In the genomic region with DNA sequence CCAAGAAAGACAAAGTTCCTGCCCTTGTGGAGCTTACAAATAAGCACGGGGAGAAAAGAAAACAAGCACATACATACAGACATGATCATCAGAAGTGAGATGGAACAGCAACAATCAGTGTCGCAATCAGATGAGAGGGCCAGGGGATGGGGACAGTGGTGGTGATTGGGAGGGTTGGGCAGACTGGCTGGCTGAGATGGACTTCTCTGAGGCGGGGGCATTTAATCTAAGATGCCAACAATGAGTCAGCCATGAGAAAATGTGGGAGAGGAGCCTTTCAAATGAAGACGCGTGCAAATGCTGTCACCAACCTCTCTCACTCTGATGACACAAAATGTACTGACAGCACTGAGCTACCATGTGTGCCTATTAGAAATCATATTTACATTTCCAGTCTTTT, we compare ENCODE assay signal across 23 cellular contexts.
A peak's percentile ranks its signal among the peaks of the same experiment; 100 is the strongest.
DNase-seq lines count a peak whose midpoint lies in the region; ATAC-seq, FAIRE-seq and TF ChIP-seq lines count a peak whose summit lies in the region.
"Had no signal": no experiment of that assay in that cellular context is flagged by ENCODE, and none has a peak within 500 bp of the region (broad histone marks: within the 10 kb centered on the region; RNA-seq: fewer than 3 reads in every experiment).

No MANE protein-coding gene starts in this region.

- TF ChIP-seq CTCF in A549 (IDR thresholded peaks at IDR 0.05) (no peak), fibroblast of mammary gland (conservative IDR thresholded peaks at IDR 0.05; ENCODE audit: control insufficient read depth, insufficient read depth, low read depth, low read length) (no peak)

- POLR2A ChIA-PET in A549 (lab: Yijun Ruan, JAX), result interaction anchor here (1.0 kb wide), 1 partner anchor 121 kb away, joined by 3 read pairs; a partner anchor contains a TSS

- ATAC-seq in A549 (no peak), left colon (no peak)
- ATAC-seq in stimulated activated naive CD8-positive, alpha-beta T cell treated with anti-CD3 and anti-CD28 coated beads, Interleukin-15, amount 100 ng/mL, for 72 hours, result no peak
- ATAC-seq: activated naive CD8-positive, alpha-beta T cell treated with anti-CD3 and anti-CD28 coated beads, Interleukin-2, amount 50 U/mL, for 24 hours; natural killer cell; sciatic nerve had no signal

- no peaks in the 10 kb centered on the region for H3K4me1 Mint-ChIP-seq in stimulated activated naive CD8-positive, alpha-beta T cell treated with anti-CD3 and anti-CD28 coated beads, Interleukin-15, amount 100 ng/mL, for 72 hours
- H3K4me1 Mint-ChIP-seq: activated CD4-positive, alpha-beta T cell treated with anti-CD3 and anti-CD28 coated beads, Interleukin-2, amount 10 ng/mL, durations not matched to agents 24 days and 14 days; activated naive CD8-positive, alpha-beta T cell treated with anti-CD3 and anti-CD28 coated beads, Interleukin-2, amount 50 U/mL, for 24 hours had no signal

- 74% methylated on average over 5 of the region's 5 CpGs for WGBS in A549 (ENCODE audit: missing lambda C conversion rate)

- H3K27me3 ChIP-seq in adipocyte (replicated peaks; ENCODE audit: control insufficient read depth, insufficient read depth, low read length), result no peaks in the 10 kb centered on the region
- H3K27me3 ChIP-seq: testis had no signal

- no peaks in the 10 kb centered on the region for H3K36me3 ChIP-seq in adipocyte (ENCODE audit: control insufficient read depth, insufficient read depth, low read length, severe bottlenecking)

- no peak for FAIRE-seq in A549 (lab: Jason Lieb, UNC)
- FAIRE-seq: endothelial cell of umbilical vein, GM12892 had no signal

- H3K9me3 Mint-ChIP-seq in stimulated activated naive CD8-positive, alpha-beta T cell treated with anti-CD3 and anti-CD28 coated beads, Interleukin-15, amount 100 ng/mL, for 72 hours, result no peaks in the 10 kb centered on the region
- H3K9me3 Mint-ChIP-seq: activated CD4-positive, alpha-beta T cell treated with anti-CD3 and anti-CD28 coated beads, Interleukin-2, amount 10 ng/mL, durations not matched to agents 24 days and 14 days; activated naive CD8-positive, alpha-beta T cell treated with anti-CD3 and anti-CD28 coated beads, Interleukin-2, amount 50 U/mL, for 24 hours; CD4-positive, alpha-beta T cell; natural killer cell; T-helper 1 cell treated with Interleukin-12 subunit alpha and Interleukin-12 subunit beta and Interleukin-4 antibody, amounts not matched to agents 30 μg/mL and 1 μg/mL, for 36 hours had no signal

- TF ChIP-seq POLR2A in A549 (IDR thresholded peaks at IDR 0.05; ENCODE audit: low read length), result no peak

- H3K9me3 ChIP-seq in A549 (no peaks in the 10 kb centered on the region), adipocyte (ENCODE audit: control insufficient read depth, low read length) (no peaks in the 10 kb centered on the region)
- H3K9me3 ChIP-seq: testis had no signal

- TF ChIP-seq RAD21 in A549 (conservative IDR thresholded peaks at IDR 0.05 in 1 of 2, IDR thresholded peaks at IDR 0.05 in 1 of 2), result no peak

- no peak overlapping the region for H3K9ac ChIP-seq in adipocyte (ENCODE audit: low read length)

- H3K4me3 ChIP-seq in A549, result no peak overlapping the region
- no peak overlapping the region for H3K4me3 ChIP-seq in adipocyte (ENCODE audit: low read length)
- no peak overlapping the region for H3K4me3 ChIP-seq in fibroblast of mammary gland (ENCODE audit: control insufficient read depth, low read depth, low read length)
- H3K4me3 ChIP-seq: testis had no signal

- no peak for TF ChIP-seq EP300 in A549 (IDR thresholded peaks at IDR 0.05)

- no peak overlapping the region for H3K4me2 ChIP-seq in A549

- no peak overlapping the region for H3K4me3 Mint-ChIP-seq in stimulated activated naive CD8-positive, alpha-beta T cell treated with anti-CD3 and anti-CD28 coated beads, Interleukin-15, amount 100 ng/mL, for 72 hours
- H3K4me3 Mint-ChIP-seq: activated CD4-positive, alpha-beta T cell treated with anti-CD3 and anti-CD28 coated beads, Interleukin-2, amount 10 ng/mL, durations not matched to agents 24 days and 14 days; activated naive CD8-positive, alpha-beta T cell treated with anti-CD3 and anti-CD28 coated beads, Interleukin-2, amount 50 U/mL, for 24 hours; CD4-positive, alpha-beta T cell; natural killer cell; T-helper 1 cell treated with Interleukin-12 subunit alpha and Interleukin-12 subunit beta and Interleukin-4 antibody, amounts not matched to agents 30 μg/mL and 1 μg/mL, for 36 hours had no signal

- H3K4me1 ChIP-seq in A549 (peaks cover 39% of the 10 kb centered on the region), adipocyte (ENCODE audit: control insufficient read depth, insufficient read depth, low read length) (peaks cover 44% of the 10 kb centered on the region)
- H3K4me1 ChIP-seq: testis had no signal

- H3K27me3 Mint-ChIP-seq in stimulated activated naive CD8-positive, alpha-beta T cell treated with anti-CD3 and anti-CD28 coated beads, Interleukin-15, amount 100 ng/mL, for 72 hours, result no peaks in the 10 kb centered on the region
- H3K27me3 Mint-ChIP-seq: activated CD4-positive, alpha-beta T cell treated with anti-CD3 and anti-CD28 coated beads, Interleukin-2, amount 10 ng/mL, durations not matched to agents 24 days and 14 days; activated naive CD8-positive, alpha-beta T cell treated with anti-CD3 and anti-CD28 coated beads, Interleukin-2, amount 50 U/mL, for 24 hours; CD4-positive, alpha-beta T cell had no signal

- peak overlapping the region in 1 of 2 experiments; percentile 60; a peak in 2 of 6 replicates for H3K27ac ChIP-seq in A549
- H3K27ac ChIP-seq: testis had no signal

- CTCF ChIA-PET in A549 (lab: Yijun Ruan, JAX), result interaction anchor here (0.7 to 2.0 kb wide), 2 partner anchors 37 to 82 kb away, joined by 3 to 5 read pairs; no protein-coding TSS in a partner anchor

- intact Hi-C loops in left colon (cut with DNase I, micrococcal nuclease), result no loop called here

- H3K27ac Mint-ChIP-seq in stimulated activated naive CD8-positive, alpha-beta T cell treated with anti-CD3 and anti-CD28 coated beads, Interleukin-15, amount 100 ng/mL, for 72 hours, result no peak overlapping the region
- H3K27ac Mint-ChIP-seq: activated CD4-positive, alpha-beta T cell treated with anti-CD3 and anti-CD28 coated beads, Interleukin-2, amount 10 ng/mL, durations not matched to agents 24 days and 14 days; activated naive CD8-positive, alpha-beta T cell treated with anti-CD3 and anti-CD28 coated beads, Interleukin-2, amount 50 U/mL, for 24 hours; CD4-positive, alpha-beta T cell; T-helper 1 cell treated with Interleukin-12 subunit alpha and Interleukin-12 subunit beta and Interleukin-4 antibody, amounts not matched to agents 30 μg/mL and 1 μg/mL, for 36 hours had no signal

- DNase-seq in A549 (ENCODE audit: low read depth in 1 of 2, low spot score in 1 of 2) (no peak), GM03348 (ENCODE audit: low spot score) (peak; percentile 31), adipocyte (ENCODE audit: low read depth) (peak; percentile 53), fibroblast of mammary gland (ENCODE audit: low read depth) (peak; percentile 47), SW 1271 (lab: John Stamatoyannopoulos, UW) (no peak), left colon (no peak), AML-193 (lab: John Stamatoyannopoulos, UW) (no peak)
- no peak for DNase-seq in stimulated activated naive CD8-positive, alpha-beta T cell treated with anti-CD3 and anti-CD28 coated beads, Interleukin-15, amount 100 ng/mL, for 72 hours
- DNase-seq: ACHN; activated CD4-positive, alpha-beta T cell treated with anti-CD3 and anti-CD28 coated beads, Interleukin-2, amount 10 ng/mL, durations not matched to agents 24 days and 14 days; activated naive CD8-positive, alpha-beta T cell treated with anti-CD3 and anti-CD28 coated beads, Interleukin-2, amount 50 U/mL, for 24 hours; CD4-positive, alpha-beta T cell; dermis blood vessel endothelial cell; GOT3; natural killer cell; NCI-H146; NCI-H526 treated with DMSO at 0.1 percent for 48 hours; Right ventricle myocardium superior; testis had no signal

TF ChIP-seq in A549, 52 proteins besides CTCF, POLR2A, EP300 and RAD21:
- no peak for TF ChIP-seq HOXA7 (CRISPR knock-in tag; IDR thresholded peaks at IDR 0.05)
- TF ChIP-seq FOXS1 (CRISPR knock-in tag; IDR thresholded peaks at IDR 0.05), result no peak
- peak; percentile 29 to 45; a peak in 1 of 4 replicates for TF ChIP-seq CEBPB (IDR thresholded peaks at IDR 0.05)
- TF ChIP-seq CHD2 (IDR thresholded peaks at IDR 0.05; ENCODE audit: low read length, partially characterized antibody), result no peak
- TF ChIP-seq, protein P1, sequence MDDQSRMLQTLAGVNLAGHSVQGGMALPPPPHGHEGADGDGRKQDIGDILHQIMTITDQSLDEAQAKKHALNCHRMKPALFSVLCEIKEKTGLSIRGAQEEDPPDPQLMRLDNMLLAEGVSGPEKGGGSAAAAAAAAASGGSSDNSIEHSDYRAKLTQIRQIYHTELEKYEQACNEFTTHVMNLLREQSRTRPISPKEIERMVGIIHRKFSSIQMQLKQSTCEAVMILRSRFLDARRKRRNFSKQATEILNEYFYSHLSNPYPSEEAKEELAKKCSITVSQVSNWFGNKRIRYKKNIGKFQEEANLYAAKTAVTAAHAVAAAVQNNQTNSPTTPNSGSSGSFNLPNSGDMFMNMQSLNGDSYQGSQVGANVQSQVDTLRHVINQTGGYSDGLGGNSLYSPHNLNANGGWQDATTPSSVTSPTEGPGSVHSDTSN (IDR thresholded peaks at IDR 0.05), result no peak

Comparison
In these comparisons a context has a peak if more than half of its experiments do, and no peak if none do; other contexts are left out.
1. DNase-seq: peak in GM03348 (single experiment), adipocyte (single experiment) and fibroblast of mammary gland (single experiment); none in A549 (0 of 2), SW 1271 (0 of 2), left colon (0 of 2), AML-193 (0 of 2) and stimulated activated naive CD8-positive, alpha-beta T cell treated with anti-CD3 and anti-CD28 coated beads, Interleukin-15, amount 100 ng/mL, for 72 hours (0 of 2).